ENCODE assay signal across 1 cellular context in the genomic region with DNA sequence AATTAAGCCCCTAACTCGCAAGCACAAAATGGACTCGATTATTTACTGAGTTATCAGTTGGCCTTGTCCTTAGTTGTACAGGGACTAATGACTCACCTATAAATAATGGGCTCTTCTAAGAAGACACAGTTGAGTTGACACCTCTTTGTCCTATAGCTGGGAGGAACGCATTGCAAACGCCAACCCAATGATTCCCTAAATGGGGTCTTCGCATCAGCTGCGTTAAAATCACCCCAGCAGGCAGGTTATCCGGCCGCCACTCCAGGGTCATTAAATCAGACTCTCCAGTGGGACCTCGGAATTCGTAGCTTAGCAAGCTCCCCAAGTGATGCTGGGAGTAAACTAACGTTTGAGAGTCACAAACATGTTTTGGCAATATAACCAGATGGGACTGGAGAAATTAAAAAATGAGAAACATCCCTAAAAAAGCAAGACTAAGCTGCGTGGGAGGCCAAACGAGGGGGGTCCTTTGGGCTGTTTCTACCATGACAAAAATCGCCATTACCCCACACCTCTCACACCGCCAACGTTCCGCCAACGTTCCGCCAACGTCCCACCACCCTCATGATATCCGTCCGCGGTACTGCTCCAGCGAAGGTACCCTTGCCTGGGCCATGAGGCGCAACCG.
A peak's percentile ranks its signal among the peaks of the same experiment; 100 is the strongest.
TF ChIP-seq lines count a peak whose summit lies in the region.

No MANE protein-coding gene starts in this region.

TF ChIP-seq in HEK293, 187 proteins besides CTCF, POLR2A, EP300 and RAD21 (continued from another document and continues in another):
- TF ChIP-seq, protein P1, sequence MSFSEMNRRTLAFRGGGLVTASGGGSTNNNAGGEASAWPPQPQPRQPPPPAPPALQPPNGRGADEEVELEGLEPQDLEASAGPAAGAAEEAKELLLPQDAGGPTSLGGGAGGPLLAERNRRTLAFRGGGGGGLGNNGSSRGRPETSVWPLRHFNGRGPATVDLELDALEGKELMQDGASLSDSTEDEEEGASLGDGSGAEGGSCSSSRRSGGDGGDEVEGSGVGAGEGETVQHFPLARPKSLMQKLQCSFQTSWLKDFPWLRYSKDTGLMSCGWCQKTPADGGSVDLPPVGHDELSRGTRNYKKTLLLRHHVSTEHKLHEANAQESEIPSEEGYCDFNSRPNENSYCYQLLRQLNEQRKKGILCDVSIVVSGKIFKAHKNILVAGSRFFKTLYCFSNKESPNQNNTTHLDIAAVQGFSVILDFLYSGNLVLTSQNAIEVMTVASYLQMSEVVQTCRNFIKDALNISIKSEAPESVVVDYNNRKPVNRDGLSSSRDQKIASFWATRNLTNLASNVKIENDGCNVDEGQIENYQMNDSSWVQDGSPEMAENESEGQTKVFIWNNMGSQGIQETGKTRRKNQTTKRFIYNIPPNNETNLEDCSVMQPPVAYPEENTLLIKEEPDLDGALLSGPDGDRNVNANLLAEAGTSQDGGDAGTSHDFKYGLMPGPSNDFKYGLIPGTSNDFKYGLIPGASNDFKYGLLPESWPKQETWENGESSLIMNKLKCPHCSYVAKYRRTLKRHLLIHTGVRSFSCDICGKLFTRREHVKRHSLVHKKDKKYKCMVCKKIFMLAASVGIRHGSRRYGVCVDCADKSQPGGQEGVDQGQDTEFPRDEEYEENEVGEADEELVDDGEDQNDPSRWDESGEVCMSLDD (tag by site-specific recombination; IDR thresholded peaks at IDR 0.05) = no peak
- TF ChIP-seq RBAK (tag by site-specific recombination; IDR thresholded peaks at IDR 0.05) (no peak), SALL2 (tag by site-specific recombination; IDR thresholded peaks at IDR 0.05; ENCODE audit: borderline replicate concordance) (no peak), ZEB2 (tag by site-specific recombination; IDR thresholded peaks at IDR 0.05) (no peak), ZNF692 (tag by site-specific recombination; IDR thresholded peaks at IDR 0.05) (no peak), ZNF48 (tag by site-specific recombination; IDR thresholded peaks at IDR 0.05) (no peak), ZNF394 (tag by site-specific recombination; IDR thresholded peaks at IDR 0.05; ENCODE audit: borderline replicate concordance) (no peak), ZFHX2 (tag by site-specific recombination; conservative IDR thresholded peaks at IDR 0.05) (peak; percentile 95), ZNF37A (tag by site-specific recombination; IDR thresholded peaks at IDR 0.05) (no peak), ZNF473 (tag by site-specific recombination; IDR thresholded peaks at IDR 0.05) (no peak), REPIN1 (tag by site-specific recombination; IDR thresholded peaks at IDR 0.05; ENCODE audit: low read depth) (no peak), ZIC2 (tag by site-specific recombination; IDR thresholded peaks at IDR 0.05) (no peak), ZNF544 (tag by site-specific recombination; IDR thresholded peaks at IDR 0.05) (no peak), ZNF791 (tag by site-specific recombination; IDR thresholded peaks at IDR 0.05) (no peak), EGR2 (tag by site-specific recombination; IDR thresholded peaks at IDR 0.05; ENCODE audit: low read depth) (peak; percentile 91), ZNF112 (tag by site-specific recombination; IDR thresholded peaks at IDR 0.05) (no peak), BCL11A (tag by site-specific recombination; IDR thresholded peaks at IDR 0.05; ENCODE audit: low read depth) (no peak), ZNF335 (tag by site-specific recombination; conservative IDR thresholded peaks at IDR 0.05) (peak; percentile 88), ZNF776 (tag by site-specific recombination; IDR thresholded peaks at IDR 0.05; ENCODE audit: borderline replicate concordance) (no peak), ZNF239 (tag by site-specific recombination; IDR thresholded peaks at IDR 0.05) (no peak), ZNF561 (tag by site-specific recombination; IDR thresholded peaks at IDR 0.05; ENCODE audit: borderline replicate concordance) (no peak), ZNF221 (tag by site-specific recombination; IDR thresholded peaks at IDR 0.05; ENCODE audit: borderline replicate concordance) (no peak), MYNN (tag by site-specific recombination; IDR thresholded peaks at IDR 0.05; ENCODE audit: borderline replicate concordance) (no peak), ZNF324 (tag by site-specific recombination; IDR thresholded peaks at IDR 0.05) (no peak), FEZF1 (tag by site-specific recombination; IDR thresholded peaks at IDR 0.05) (0 out of 2 replicates have a peak, but pooled peaks have one; percentile 8), ZNF677 (tag by site-specific recombination; IDR thresholded peaks at IDR 0.05) (no peak), ZBTB49 (tag by site-specific recombination; IDR thresholded peaks at IDR 0.05; ENCODE audit: low read depth) (no peak), ZNF501 (tag by site-specific recombination; IDR thresholded peaks at IDR 0.05) (no peak), REST (tag by site-specific recombination; IDR thresholded peaks at IDR 0.05) (peak; percentile 43; the same call in 1 of the 2 replicates), GLIS1 (tag by site-specific recombination; IDR thresholded peaks at IDR 0.05) (peak; percentile 43; the same call in 1 of the 2 replicates), ZNF169 (tag by site-specific recombination; IDR thresholded peaks at IDR 0.05) (no peak), GLIS2 (tag by site-specific recombination; IDR thresholded peaks at IDR 0.05) (peak; percentile 91), HOXD13 (CRISPR knock-in tag; IDR thresholded peaks at IDR 0.05; ENCODE audit: borderline replicate concordance) (no peak), ZNF610 (tag by site-specific recombination; IDR thresholded peaks at IDR 0.05; ENCODE audit: borderline replicate concordance) (no peak), ZNF2 (tag by site-specific recombination; IDR thresholded peaks at IDR 0.05) (no peak), ZNF398 (tag by site-specific recombination; IDR thresholded peaks at IDR 0.05) (no peak; the same call in 1 of the 2 replicates), ZBTB8A (tag by site-specific recombination; IDR thresholded peaks at IDR 0.05) (no peak), ZNF211 (tag by site-specific recombination; IDR thresholded peaks at IDR 0.05; ENCODE audit: low read depth) (no peak), ZFP3 (tag by site-specific recombination; IDR thresholded peaks at IDR 0.05; ENCODE audit: low read depth) (no peak), KLF1 (tag by site-specific recombination; IDR thresholded peaks at IDR 0.05) (no peak), ZBTB20 (tag by site-specific recombination; IDR thresholded peaks at IDR 0.05) (no peak), KLF16 (tag by site-specific recombination; IDR thresholded peaks at IDR 0.05) (no peak), SCRT1 (tag by site-specific recombination; IDR thresholded peaks at IDR 0.05; ENCODE audit: borderline replicate concordance) (no peak), ZNF488 (tag by site-specific recombination; IDR thresholded peaks at IDR 0.05) (no peak), ZNF202 (tag by site-specific recombination; IDR thresholded peaks at IDR 0.05; ENCODE audit: borderline replicate concordance) (no peak), WT1 (tag by site-specific recombination; IDR thresholded peaks at IDR 0.05) (no peak), SP7 (tag by site-specific recombination; IDR thresholded peaks at IDR 0.05) (0 out of 2 replicates have a peak, but pooled peaks have one; percentile 42), ZNF747 (tag by site-specific recombination; IDR thresholded peaks at IDR 0.05) (no peak), ZNF654 (tag by site-specific recombination; IDR thresholded peaks at IDR 0.05; ENCODE audit: low read depth) (no peak), ZSCAN30 (tag by site-specific recombination; IDR thresholded peaks at IDR 0.05) (no peak)
- TF ChIP-seq, protein P2, sequence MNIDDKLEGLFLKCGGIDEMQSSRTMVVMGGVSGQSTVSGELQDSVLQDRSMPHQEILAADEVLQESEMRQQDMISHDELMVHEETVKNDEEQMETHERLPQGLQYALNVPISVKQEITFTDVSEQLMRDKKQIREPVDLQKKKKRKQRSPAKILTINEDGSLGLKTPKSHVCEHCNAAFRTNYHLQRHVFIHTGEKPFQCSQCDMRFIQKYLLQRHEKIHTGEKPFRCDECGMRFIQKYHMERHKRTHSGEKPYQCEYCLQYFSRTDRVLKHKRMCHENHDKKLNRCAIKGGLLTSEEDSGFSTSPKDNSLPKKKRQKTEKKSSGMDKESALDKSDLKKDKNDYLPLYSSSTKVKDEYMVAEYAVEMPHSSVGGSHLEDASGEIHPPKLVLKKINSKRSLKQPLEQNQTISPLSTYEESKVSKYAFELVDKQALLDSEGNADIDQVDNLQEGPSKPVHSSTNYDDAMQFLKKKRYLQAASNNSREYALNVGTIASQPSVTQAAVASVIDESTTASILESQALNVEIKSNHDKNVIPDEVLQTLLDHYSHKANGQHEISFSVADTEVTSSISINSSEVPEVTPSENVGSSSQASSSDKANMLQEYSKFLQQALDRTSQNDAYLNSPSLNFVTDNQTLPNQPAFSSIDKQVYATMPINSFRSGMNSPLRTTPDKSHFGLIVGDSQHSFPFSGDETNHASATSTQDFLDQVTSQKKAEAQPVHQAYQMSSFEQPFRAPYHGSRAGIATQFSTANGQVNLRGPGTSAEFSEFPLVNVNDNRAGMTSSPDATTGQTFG (tag by site-specific recombination; IDR thresholded peaks at IDR 0.05; ENCODE audit: borderline replicate concordance) = no peak
